In the genomic region with DNA sequence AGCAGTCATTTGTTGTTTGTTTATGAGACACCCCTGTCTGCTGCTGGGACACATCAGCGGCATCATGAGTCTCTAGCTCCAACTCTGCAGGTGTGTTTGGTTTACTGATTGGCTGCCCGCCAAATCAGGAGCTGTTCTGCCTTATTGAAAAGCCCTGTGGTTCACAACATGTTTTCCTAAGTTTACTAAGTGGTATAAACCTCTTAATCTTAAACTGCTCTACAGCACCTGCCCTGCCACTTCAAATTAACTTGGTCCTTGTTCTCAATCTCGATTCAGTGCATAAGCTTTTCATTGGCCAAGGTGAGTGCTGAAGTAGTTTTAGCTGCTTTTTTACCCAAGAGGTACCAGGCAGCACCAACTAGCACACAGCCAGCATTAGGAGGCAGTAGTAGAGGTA, we compare ENCODE assay signal across 13 cellular contexts.
DNase-seq lines count a peak whose midpoint lies in the region; ATAC-seq, FAIRE-seq and TF ChIP-seq lines count a peak whose summit lies in the region.
"Had no signal": no experiment of that assay in that cellular context is flagged by ENCODE, and none has a peak within 500 bp of the region (broad histone marks: within the 10 kb centered on the region; RNA-seq: fewer than 3 reads in every experiment).

No MANE protein-coding gene starts in this region.

- H3K79me2 ChIP-seq in GM12878 (ENCODE audit: control insufficient read depth, insufficient read depth, low read length) = no peaks in the 10 kb centered on the region

- TF ChIP-seq POLR2A in GM12878 (IDR thresholded peaks at IDR 0.05; ENCODE audit: low read depth, low read length) (no peak), prostate gland (IDR thresholded peaks at IDR 0.05) (no peak), ovary (IDR thresholded peaks at IDR 0.05) (no peak), GM12891 (IDR thresholded peaks at IDR 0.05; ENCODE audit: low read depth, low read length) (no peak)

- intact Hi-C loops in GM12878 (cut with micrococcal nuclease; ENCODE audit: unreplicated experiment) = no loop called here
- intact Hi-C loops in prostate gland (cut with DNase I) = no loop called here
- intact Hi-C loops in ovary (cut with DNase I) = no loop called here

- no peak overlapping the region for H2AFZ ChIP-seq in GM12878 (ENCODE audit: control insufficient read depth, low read depth, low read length)

- TF ChIP-seq CTCF in GM12878 (IDR thresholded peaks at IDR 0.05 in 2 of 3, conservative IDR thresholded peaks at IDR 0.05 in 1 of 3; ENCODE audit: control insufficient read depth in 2 of 3, extremely low read depth in 1 of 3, insufficient read depth in 1 of 3, low read depth in 3 of 3, low read length in 3 of 3) = no peak
- no peak for TF ChIP-seq CTCF in prostate gland (IDR thresholded peaks at IDR 0.05)
- no peak for TF ChIP-seq CTCF in ovary (IDR thresholded peaks at IDR 0.05)

- BruUV-seq in GM12878 (replicated peaks; lab: Mats Ljungman, UMichigan) = no TSS peak

- H3K36me3 ChIP-seq in GM12878 (ENCODE audit: control insufficient read depth in 2 of 2, insufficient read depth in 2 of 2, low read length in 1 of 2) (no peaks in the 10 kb centered on the region), prostate gland (no peaks in the 10 kb centered on the region), ovary (no peaks in the 10 kb centered on the region)

- RAD21 ChIA-PET in GM12878 (lab: Charles Lee; ENCODE audit: unreplicated experiment) = no interaction called here

- no peaks in the 10 kb centered on the region for H4K20me1 ChIP-seq in GM12878 (ENCODE audit: control insufficient read depth, insufficient read depth)

- POLR2A ChIA-PET in GM12878 (lab: Charles Lee) = no interaction called here

- CTCF ChIA-PET in GM12878 (lab: Yijun Ruan, JAX) = no interaction called here

- TF ChIP-seq RAD21 in GM12878 (IDR thresholded peaks at IDR 0.05; ENCODE audit: insufficient read depth, low read depth, low read length) = no peak

- SMC1A ChIA-PET in GM12878 (lab: Charles Lee; ENCODE audit: uncharacterized antibody, unreplicated experiment) = no interaction called here

- no peaks in the 10 kb centered on the region for H3K9me3 ChIP-seq in GM12878 (replicated peaks; ENCODE audit: control insufficient read depth, insufficient read depth, low read length)
- no peaks in the 10 kb centered on the region for H3K9me3 ChIP-seq in prostate gland
- H3K9me3 ChIP-seq in ovary = no peaks in the 10 kb centered on the region

- 1% methylated on average over 3 of the region's 3 CpGs for WGBS in GM12878 (ENCODE audit: insufficient coverage, insufficient replicate concordance, low lambda C conversion rate, missing lambda C conversion rate)
- WGBS in prostate gland = 27% methylated on average over 3 of the region's 3 CpGs
- WGBS in ovary, 3 donors = 33 to 53% (median 43%) methylated on average over 3 of the region's 3 CpGs

- no peak for FAIRE-seq in GM12878 (lab: Jason Lieb, UNC)
- FAIRE-seq in GM12891 (lab: Jason Lieb, UNC) = no peak

- no peak overlapping the region for H3K4me3 ChIP-seq in Jurkat, Clone E6-1 (ENCODE audit: low read length)
- H3K4me3 ChIP-seq in GM12878 (no peak overlapping the region), prostate gland (no peak overlapping the region), ovary (no peak overlapping the region)

- ATAC-seq in GM12878 (peak; percentile 14; the same call in 1 of the 3 replicates), HG03432 (IDR thresholded peaks at IDR 0.05; ENCODE audit: unreplicated experiment) (no peak)

- H3K27me3 ChIP-seq in GM12878 (replicated peaks in 1 of 2; ENCODE audit: control insufficient read depth in 2 of 2, insufficient read depth in 2 of 2, low read length in 1 of 2) (no peaks in the 10 kb centered on the region), prostate gland (replicated peaks; ENCODE audit: insufficient read depth) (no peaks in the 10 kb centered on the region), ovary (no peaks in the 10 kb centered on the region)

- TF ChIP-seq EP300 in GM12878 (IDR thresholded peaks at IDR 0.05; ENCODE audit: borderline replicate concordance in 1 of 2, control insufficient read depth in 1 of 2, low read depth in 2 of 2, low read length in 2 of 2) = no peak
- no peak for TF ChIP-seq EP300 in ovary (IDR thresholded peaks at IDR 0.05)

- peak; percentile 51 for DNase-seq in Jurkat, Clone E6-1 (ENCODE audit: low read depth, low spot score)
- DNase-seq in NCI-H2107 treated with DMSO at 0.1 percent for 48 hours (lab: John Stamatoyannopoulos, UW; ENCODE audit: unreplicated experiment) = peak; percentile 95
- no peak for DNase-seq in GM12878 (ENCODE audit: low read depth, low spot score)
- peak; percentile 48 for DNase-seq in prostate gland (ENCODE audit: low spot score)
- DNase-seq in ovary = no peak
- DNase-seq in A172 (ENCODE audit: low spot score) = no peak
- DNase-seq in GM12891 (ENCODE audit: insufficient read length, low spot score) = no peak
- DNase-seq: activated CD4-positive, alpha-beta T cell treated with anti-CD3 and anti-CD28 coated beads, Interleukin-2, amount 50 U/mL, for 1 hour; activated naive CD8-positive, alpha-beta T cell treated with anti-CD3 and anti-CD28 coated beads, Interleukin-2, amount 10 ng/mL, durations not matched to agents 7 days and 5 days; CD8-positive, alpha-beta memory T cell; effector CD8-positive, alpha-beta T cell; stimulated activated CD8-positive, alpha-beta memory T cell treated with anti-CD3 and anti-CD28 coated beads, Interleukin-4, amount 100 ng/mL, for 48 hours had no signal

- in situ Hi-C loops in GM12878 (cut with MboI) = no loop called here

- no peak overlapping the region for H3K4me2 ChIP-seq in GM12878 (ENCODE audit: control insufficient read depth, insufficient read depth)

- no peak overlapping the region for H3K9ac ChIP-seq in GM12878 (ENCODE audit: control insufficient read depth, insufficient read depth, low read length)

- no peak overlapping the region for H3K27ac ChIP-seq in GM12878 (ENCODE audit: control insufficient read depth, insufficient read depth)
- no peak overlapping the region for H3K27ac ChIP-seq in prostate gland
- H3K27ac ChIP-seq in ovary = no peak overlapping the region

- H3K4me1 ChIP-seq in GM12878 (ENCODE audit: control insufficient read depth, insufficient read depth, low read length) (no peaks in the 10 kb centered on the region), prostate gland (replicated peaks) (no peaks in the 10 kb centered on the region), ovary (ENCODE audit: insufficient read depth) (no peaks in the 10 kb centered on the region)

TF ChIP-seq in GM12878, 131 proteins besides CTCF, POLR2A, EP300 and RAD21 (continues in another document):
- TF ChIP-seq MYB (IDR thresholded peaks at IDR 0.05; ENCODE audit: borderline replicate concordance, low read depth, low read length) = no peak
- TF ChIP-seq, protein P1, sequence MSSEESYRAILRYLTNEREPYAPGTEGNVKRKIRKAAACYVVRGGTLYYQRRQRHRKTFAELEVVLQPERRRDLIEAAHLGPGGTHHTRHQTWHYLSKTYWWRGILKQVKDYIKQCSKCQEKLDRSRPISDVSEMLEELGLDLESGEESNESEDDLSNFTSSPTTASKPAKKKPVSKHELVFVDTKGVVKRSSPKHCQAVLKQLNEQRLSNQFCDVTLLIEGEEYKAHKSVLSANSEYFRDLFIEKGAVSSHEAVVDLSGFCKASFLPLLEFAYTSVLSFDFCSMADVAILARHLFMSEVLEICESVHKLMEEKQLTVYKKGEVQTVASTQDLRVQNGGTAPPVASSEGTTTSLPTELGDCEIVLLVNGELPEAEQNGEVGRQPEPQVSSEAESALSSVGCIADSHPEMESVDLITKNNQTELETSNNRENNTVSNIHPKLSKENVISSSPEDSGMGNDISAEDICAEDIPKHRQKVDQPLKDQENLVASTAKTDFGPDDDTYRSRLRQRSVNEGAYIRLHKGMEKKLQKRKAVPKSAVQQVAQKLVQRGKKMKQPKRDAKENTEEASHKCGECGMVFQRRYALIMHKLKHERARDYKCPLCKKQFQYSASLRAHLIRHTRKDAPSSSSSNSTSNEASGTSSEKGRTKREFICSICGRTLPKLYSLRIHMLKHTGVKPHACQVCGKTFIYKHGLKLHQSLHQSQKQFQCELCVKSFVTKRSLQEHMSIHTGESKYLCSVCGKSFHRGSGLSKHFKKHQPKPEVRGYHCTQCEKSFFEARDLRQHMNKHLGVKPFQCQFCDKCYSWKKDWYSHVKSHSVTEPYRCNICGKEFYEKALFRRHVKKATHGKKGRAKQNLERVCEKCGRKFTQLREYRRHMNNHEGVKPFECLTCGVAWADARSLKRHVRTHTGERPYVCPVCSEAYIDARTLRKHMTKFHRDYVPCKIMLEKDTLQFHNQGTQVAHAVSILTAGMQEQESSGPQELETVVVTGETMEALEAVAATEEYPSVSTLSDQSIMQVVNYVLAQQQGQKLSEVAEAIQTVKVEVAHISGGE (CRISPR knock-in tag; IDR thresholded peaks at IDR 0.05) = no peak

TF ChIP-seq in GM12891, 5 proteins besides CTCF, POLR2A, EP300 and RAD21:
- TF ChIP-seq TAF1 (IDR thresholded peaks at IDR 0.05; ENCODE audit: low read depth, low read length) (no peak), POLR2AphosphoS5 (IDR thresholded peaks at IDR 0.05; ENCODE audit: low read depth, low read length) (no peak), PAX5 (IDR thresholded peaks at IDR 0.05; ENCODE audit: insufficient read depth, low read length, severe bottlenecking) (no peak), SPI1 (IDR thresholded peaks at IDR 0.05; ENCODE audit: low read depth, low read length) (no peak)

Comparison
In these comparisons a context has a peak if more than half of its experiments do, and no peak if none do; other contexts are left out.
1. DNase-seq: peak in Jurkat, Clone E6-1 (single experiment), NCI-H2107 treated with DMSO at 0.1 percent for 48 hours (single experiment) and prostate gland (single experiment); none in GM12878 (single experiment), ovary (0 of 5), A172 (single experiment) and GM12891 (single experiment).